Comparison of ENCODE assay signal across 8 cellular contexts in genomic region chr17:7573324-7574080, GRCh38. TPM values are rescaled to one million over a fixed set of nuclear protein-coding genes. Genes with fewer than 3 reads are reported as not detected.
DNase-seq lines count a peak whose midpoint lies in the region; ATAC-seq and TF ChIP-seq lines count a peak whose summit lies in the region.

No MANE protein-coding gene starts in this region.

- H3K27ac ChIP-seq in ectodermal cell (ENCODE audit: insufficient read depth, low read depth, low read length, poor library complexity, severe bottlenecking) (peak overlapping the region; percentile 92), lung (ENCODE audit: low read depth in 1 of 2, low read length in 1 of 2) (peak overlapping the region; percentile 91 to 100)

- peak overlapping the region; percentile 100 for H3K27ac Mint-ChIP-seq in activated CD8-positive, alpha-beta T cell treated with anti-CD3 and anti-CD28 coated beads for 36 hours

- H3K9me3 Mint-ChIP-seq in activated CD8-positive, alpha-beta T cell treated with anti-CD3 and anti-CD28 coated beads for 36 hours: no peaks in the 10 kb centered on the region

- ATAC-seq in HG02588 (IDR thresholded peaks at IDR 0.05; ENCODE audit: unreplicated experiment): peak; percentile 22
- ATAC-seq in activated CD8-positive, alpha-beta T cell treated with anti-CD3 and anti-CD28 coated beads for 36 hours: peak; percentile 43
- ATAC-seq in lung (ENCODE audit: insufficient read depth, low FRiP score): peak; percentile 60
- no peak for ATAC-seq in HG02938 (IDR thresholded peaks at IDR 0.05; ENCODE audit: unreplicated experiment)

- TF ChIP-seq CTCF in activated CD8-positive, alpha-beta T cell treated with anti-CD3 and anti-CD28 coated beads for 36 hours (IDR thresholded peaks at IDR 0.05): no peak
- TF ChIP-seq CTCF in lung (IDR thresholded peaks at IDR 0.05; ENCODE audit: control extremely low read depth, extremely low read depth): no peak

- H3K36me3 ChIP-seq in ectodermal cell (ENCODE audit: control insufficient read depth, insufficient read depth, low read length): peaks cover 61% of the 10 kb centered on the region
- H3K36me3 ChIP-seq in lung (ENCODE audit: control insufficient read depth in 2 of 2, insufficient read depth in 2 of 2, low read length in 2 of 2): peaks cover 36 to 61% of the 10 kb centered on the region in 2 donors

- 0% methylated on average over 71 of the region's 71 CpGs for WGBS in ectodermal cell, 2 experiments
- 0 to 1% methylated on average over 54 to 71 of the region's 71 CpGs for WGBS in lung, 2 donors

- peaks cover 53% of the 10 kb centered on the region for H3K4me1 Mint-ChIP-seq in activated CD8-positive, alpha-beta T cell treated with anti-CD3 and anti-CD28 coated beads for 36 hours (ENCODE audit: low read depth)

- DNase-seq in Caki2 (ENCODE audit: low read depth) (peak; percentile 78), NCI-H82 treated with DMSO at 0.1 percent for 48 hours (lab: John Stamatoyannopoulos, UW; ENCODE audit: unreplicated experiment) (peak; percentile 64), lung (ENCODE audit: low spot score) (peak; percentile 90)
- peak; percentile 94 for DNase-seq in activated CD8-positive, alpha-beta T cell treated with anti-CD3 and anti-CD28 coated beads for 36 hours
- peak; percentile 87 to 88 for DNase-seq in stimulated activated CD4-positive, alpha-beta T cell treated with anti-CD3 and anti-CD28 coated beads, Interleukin-4, amount 100 ng/mL, for 48 hours (ENCODE audit: low read depth in 2 of 2)

- intact Hi-C loops in activated CD8-positive, alpha-beta T cell treated with anti-CD3 and anti-CD28 coated beads for 36 hours (cut with micrococcal nuclease): loop anchor here (10.0 kb wide), 1 partner anchor 281 kb away; the partner anchor contains the start of genes CYB5D1, NAA38 and TMEM88

- H3K27me3 ChIP-seq in ectodermal cell (ENCODE audit: control insufficient read depth, insufficient read depth, low read length, poor library complexity, severe bottlenecking): no peaks in the 10 kb centered on the region
- no peaks in the 10 kb centered on the region for H3K27me3 ChIP-seq in lung (ENCODE audit: control insufficient read depth, insufficient read depth)

- in situ Hi-C loops in Caki2 (cut with HindIII; ENCODE audit: low pct_unique_long_range_greater_than_20kb, low sequenced_read_pairs): no loop called here

- H3K36me3 Mint-ChIP-seq in activated CD8-positive, alpha-beta T cell treated with anti-CD3 and anti-CD28 coated beads for 36 hours (ENCODE audit: low read depth): peaks cover 84% of the 10 kb centered on the region

- POLR2A ChIA-PET in activated CD8-positive, alpha-beta T cell treated with anti-CD3 and anti-CD28 coated beads for 36 hours (lab: Charles Lee): interaction anchor here (0.7 to 12.0 kb wide), 32 partner anchors 8 to 354 kb away, joined by 3 to 195 read pairs (median 4); partner anchors contain the start of genes ACAP1, ATP1B2, CD68 and CYB5D1

- H3K27me3 Mint-ChIP-seq in activated CD8-positive, alpha-beta T cell treated with anti-CD3 and anti-CD28 coated beads for 36 hours: peaks cover 1% of the 10 kb centered on the region

- peak overlapping the region; percentile 98 for H3K4me3 Mint-ChIP-seq in activated CD8-positive, alpha-beta T cell treated with anti-CD3 and anti-CD28 coated beads for 36 hours

- H3K9me3 ChIP-seq in ectodermal cell (ENCODE audit: control insufficient read depth, low read length) (no peaks in the 10 kb centered on the region), lung (ENCODE audit: control insufficient read depth in 2 of 2, insufficient read depth in 1 of 2, low read length in 1 of 2) (no peaks in the 10 kb centered on the region)

- CTCF ChIA-PET in activated CD8-positive, alpha-beta T cell treated with anti-CD3 and anti-CD28 coated beads for 36 hours (lab: Charles Lee): interaction anchor here (1.0 to 2.9 kb wide), 2 partner anchors 13 to 16 kb away, joined by 3 to 11 read pairs; partner anchors contain the start of gene SENP3

- H3K4me3 ChIP-seq in ectodermal cell (ENCODE audit: insufficient read depth, low read depth, low read length) (peak overlapping the region; percentile 97), lung (peak overlapping the region; percentile 100)

- H3K4me1 ChIP-seq in ectodermal cell (ENCODE audit: control insufficient read depth, insufficient read depth, low read length): peaks cover 16% of the 10 kb centered on the region
- peaks cover 4% of the 10 kb centered on the region in 2 donors for H3K4me1 ChIP-seq in lung (ENCODE audit: control insufficient read depth in 2 of 2, insufficient read depth in 2 of 2, low read length in 2 of 2)

RNA-seq across cellular contexts. Expression of gene CD68, which starts 5.9 kb away (rescaled TPM):
- total RNA-seq in Caki2 (2014; rRNA removed; shearing (Covaris generic); ENCODE audit: low replicate concordance): 57.9 and 93.2 TPM in 2 replicates
- 10 to 100 TPM; 11.4 to 12.9 TPM for total RNA-seq in activated CD8-positive, alpha-beta T cell treated with anti-CD3 and anti-CD28 coated beads for 36 hours
- not detected for polyA plus RNA-seq in ectodermal cell (2013, experiment 1 of 4)
- not detected for polyA plus RNA-seq in ectodermal cell (2013, experiment 2 of 4)
- 0.27 TPM for polyA plus RNA-seq in ectodermal cell (2013, experiment 3 of 4)
- polyA plus RNA-seq in ectodermal cell (2013, experiment 4 of 4): not detected
- total RNA-seq in lung: 100 to 1,000 TPM in 1 of 2 donors, 10 to 100 TPM in 1; 33.3 to 358 TPM
- 100 to 1,000 TPM; 431 to 595 TPM for polyA plus RNA-seq in lung

RNA-seq across cellular contexts. Expression of gene MPDU1, which starts 10.2 kb away (rescaled TPM):
- total RNA-seq in Caki2 (2014; rRNA removed; shearing (Covaris generic); ENCODE audit: low replicate concordance): 96.4 and 130 TPM in 2 replicates
- total RNA-seq in activated CD8-positive, alpha-beta T cell treated with anti-CD3 and anti-CD28 coated beads for 36 hours: 10 to 100 TPM; 50.9 to 51.4 TPM
- 78.2 TPM for polyA plus RNA-seq in ectodermal cell (2013, experiment 1 of 4)
- polyA plus RNA-seq in ectodermal cell (2013, experiment 2 of 4): 86.0 TPM
- 49.9 TPM for polyA plus RNA-seq in ectodermal cell (2013, experiment 3 of 4)
- 64.9 TPM for polyA plus RNA-seq in ectodermal cell (2013, experiment 4 of 4)
- 10 to 100 TPM; 42.3 to 71.5 TPM for total RNA-seq in lung
- 10 to 100 TPM; 98.1 to 99.5 TPM for polyA plus RNA-seq in lung

RNA-seq across cellular contexts. Expression of gene SENP3, which starts 11.8 kb away (rescaled TPM):
- 105 and 115 TPM in 2 replicates for total RNA-seq in Caki2 (2014; rRNA removed; shearing (Covaris generic); ENCODE audit: low replicate concordance)
- total RNA-seq in activated CD8-positive, alpha-beta T cell treated with anti-CD3 and anti-CD28 coated beads for 36 hours: 10 to 100 TPM; 60.2 to 63.2 TPM
- 80.1 TPM for polyA plus RNA-seq in ectodermal cell (2013, experiment 1 of 4)
- 91.7 TPM for polyA plus RNA-seq in ectodermal cell (2013, experiment 2 of 4)
- polyA plus RNA-seq in ectodermal cell (2013, experiment 3 of 4): 62.8 TPM
- 76.9 TPM for polyA plus RNA-seq in ectodermal cell (2013, experiment 4 of 4)
- total RNA-seq in lung: 10 to 100 TPM; 34.0 to 48.3 TPM
- 10 to 100 TPM; 48.9 to 54.4 TPM for polyA plus RNA-seq in lung

RNA-seq across cellular contexts. Expression of gene TNFSF13, which starts 15.0 kb away (rescaled TPM):
- 5.1 and 6.2 TPM in 2 replicates for total RNA-seq in Caki2 (2014; rRNA removed; shearing (Covaris generic); ENCODE audit: low replicate concordance)
- total RNA-seq in activated CD8-positive, alpha-beta T cell treated with anti-CD3 and anti-CD28 coated beads for 36 hours: 1 to 10 TPM; 4.0 to 6.9 TPM
- polyA plus RNA-seq in ectodermal cell (2013, experiment 1 of 4): 2.6 TPM
- 2.9 TPM for polyA plus RNA-seq in ectodermal cell (2013, experiment 2 of 4)
- polyA plus RNA-seq in ectodermal cell (2013, experiment 3 of 4): 2.9 TPM
- 1.8 TPM for polyA plus RNA-seq in ectodermal cell (2013, experiment 4 of 4)
- total RNA-seq in lung: 100 to 1,000 TPM in 1 of 2 donors, 10 to 100 TPM in 1; 48.7 to 140 TPM
- 100 to 1,000 TPM in 1 of 2 donors, 10 to 100 TPM in 1; 86.0 to 101 TPM for polyA plus RNA-seq in lung

RNA-seq across cellular contexts. Expression of gene SOX15, which starts 16.4 kb away (rescaled TPM):
- not detected in 2 replicates for total RNA-seq in Caki2 (2014; rRNA removed; shearing (Covaris generic); ENCODE audit: low replicate concordance)
- total RNA-seq in activated CD8-positive, alpha-beta T cell treated with anti-CD3 and anti-CD28 coated beads for 36 hours: under 1 TPM in 1 of 2 experiments, not detected in 1; 0.25 TPM
- polyA plus RNA-seq in ectodermal cell (2013, experiment 1 of 4): 9.3 TPM
- polyA plus RNA-seq in ectodermal cell (2013, experiment 2 of 4): 16.2 TPM
- polyA plus RNA-seq in ectodermal cell (2013, experiment 3 of 4): 6.7 TPM
- 9.2 TPM for polyA plus RNA-seq in ectodermal cell (2013, experiment 4 of 4)
- under 1 TPM in 1 of 2 donors, not detected in 1; 0.86 TPM for total RNA-seq in lung
- polyA plus RNA-seq in lung: 1 to 10 TPM in 1 of 2 donors, under 1 TPM in 1; 0.68 to 1.1 TPM
